In the genomic region with DNA sequence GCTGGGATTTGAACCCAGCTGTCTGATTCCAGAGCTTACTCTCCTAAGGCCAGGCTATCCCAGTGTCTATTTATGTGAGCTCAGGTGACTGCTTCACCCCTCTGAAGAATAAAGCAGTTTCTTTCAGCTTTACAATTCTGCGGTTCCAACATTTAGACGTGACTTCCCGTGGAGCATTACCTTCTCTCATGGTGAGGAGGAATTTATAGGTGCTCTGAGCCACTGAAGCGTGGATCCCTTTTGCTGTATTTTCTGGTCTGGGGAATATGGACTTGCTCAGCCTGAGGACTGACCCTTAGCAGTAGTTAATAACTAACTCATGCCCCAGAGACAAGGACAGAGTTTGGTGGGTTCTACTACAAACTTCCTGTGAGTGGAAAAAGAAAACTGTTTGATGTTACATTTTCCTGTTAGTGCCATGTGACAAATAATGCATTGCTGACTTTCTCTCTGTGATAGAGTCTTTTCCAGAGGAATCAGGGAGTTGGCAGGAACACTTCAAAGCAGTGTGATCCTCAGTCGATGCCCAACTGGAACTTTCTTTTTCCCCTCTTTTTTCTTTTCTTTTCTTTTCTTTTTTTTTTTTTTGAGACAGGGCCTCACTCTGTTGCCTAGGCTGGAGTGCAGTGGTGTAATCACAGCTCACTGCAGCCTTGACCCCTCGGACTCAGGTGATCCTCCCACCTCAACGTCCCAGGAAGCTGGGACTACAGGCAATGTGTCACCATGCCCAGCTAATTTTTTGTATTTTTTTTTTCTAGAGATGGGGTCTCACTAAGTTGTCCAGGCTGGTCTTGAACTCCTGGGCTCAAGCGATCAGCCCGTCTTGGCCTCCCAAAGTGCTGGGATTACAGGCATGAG, we compare ENCODE assay signal across 18 cellular contexts. TPM values are rescaled to one million over a fixed set of nuclear protein-coding genes. Genes with fewer than 3 reads are reported as not detected.
DNase-seq lines count a peak whose midpoint lies in the region; ATAC-seq and TF ChIP-seq lines count a peak whose summit lies in the region.
"Had no signal": no experiment of that assay in that cellular context is flagged by ENCODE, and none has a peak within 500 bp of the region (broad histone marks: within the 10 kb centered on the region; RNA-seq: fewer than 3 reads in every experiment).

No MANE protein-coding gene starts in this region.

- TF ChIP-seq POLR2A in spleen (IDR thresholded peaks at IDR 0.05): no peak

- peaks cover 57% of the 10 kb centered on the region for H3K36me3 Mint-ChIP-seq in activated CD8-positive, alpha-beta T cell treated with anti-CD3 and anti-CD28 coated beads, Interleukin-2, amount 10 ng/mL, durations not matched to agents 7 days and 5 days (ENCODE audit: low read depth)
- peaks cover 29% of the 10 kb centered on the region for H3K36me3 Mint-ChIP-seq in activated CD8-positive, alpha-beta T cell treated with anti-CD3 and anti-CD28 coated beads for 36 hours (ENCODE audit: low read depth)

- H2AFZ ChIP-seq in Loucy (ENCODE audit: low read length): no peak overlapping the region

- 83 to 85% (median 84%) methylated on average over 9 of the region's 9 CpGs for WGBS in spleen, 5 donors

- no peak overlapping the region for H3K27ac Mint-ChIP-seq in activated CD8-positive, alpha-beta T cell treated with anti-CD3 and anti-CD28 coated beads, Interleukin-2, amount 10 ng/mL, durations not matched to agents 7 days and 5 days
- H3K27ac Mint-ChIP-seq in activated CD8-positive, alpha-beta T cell treated with anti-CD3 and anti-CD28 coated beads for 36 hours: no peak overlapping the region
- H3K27ac Mint-ChIP-seq: activated naive CD4-positive, alpha-beta T cell treated with anti-CD3 and anti-CD28 coated beads, Interleukin-2, amount 10 ng/mL, durations not matched to agents 7 days and 5 days had no signal

- CTCF ChIA-PET in activated CD8-positive, alpha-beta T cell treated with anti-CD3 and anti-CD28 coated beads, Interleukin-2, amount 10 ng/mL, durations not matched to agents 7 days and 5 days (lab: Charles Lee): interaction anchor here (1.8 to 3.3 kb wide), 2 partner anchors 22 to 27 kb away, joined by 10 to 13 read pairs; a partner anchor contains a TSS
- CTCF ChIA-PET in activated CD8-positive, alpha-beta T cell treated with anti-CD3 and anti-CD28 coated beads for 36 hours (lab: Charles Lee): interaction anchor here (1.1 to 2.3 kb wide), 3 partner anchors 22 to 27 kb away, joined by 3 to 16 read pairs (median 4); a partner anchor contains a TSS

- POLR2A ChIA-PET in activated CD8-positive, alpha-beta T cell treated with anti-CD3 and anti-CD28 coated beads, Interleukin-2, amount 10 ng/mL, durations not matched to agents 7 days and 5 days (lab: Charles Lee): no interaction called here
- POLR2A ChIA-PET in activated CD8-positive, alpha-beta T cell treated with anti-CD3 and anti-CD28 coated beads for 36 hours (lab: Charles Lee): interaction anchor here (1.1 kb wide), 2 partner anchors 16 to 22 kb away, joined by 4 to 5 read pairs; a partner anchor contains a TSS

- intact Hi-C loops in activated CD8-positive, alpha-beta T cell treated with anti-CD3 and anti-CD28 coated beads for 36 hours (cut with micrococcal nuclease): no loop called here
- intact Hi-C loops in spleen (cut with DNase I; ENCODE audit: low total_unique reads): no loop called here

- H3K4me2 ChIP-seq in Loucy (ENCODE audit: low read depth, low read length, poor library complexity, severe bottlenecking): peak overlapping the region; percentile 55

- peak overlapping the region; percentile 45 for H3K9ac ChIP-seq in Loucy (ENCODE audit: low read depth, low read length, poor library complexity, severe bottlenecking)

- no peaks in the 10 kb centered on the region for H4K20me1 ChIP-seq in Loucy (ENCODE audit: insufficient read depth, low read length, poor library complexity, severe bottlenecking)

- H3K9me2 ChIP-seq in Loucy (replicated peaks; ENCODE audit: low read depth, low read length): no peaks in the 10 kb centered on the region

- peaks cover 22% of the 10 kb centered on the region for H3K4me1 ChIP-seq in Loucy (ENCODE audit: insufficient read depth, low read length, poor library complexity, severe bottlenecking)
- H3K4me1 ChIP-seq in spleen: peaks cover 3 to 51% (median 29%) of the 10 kb centered on the region in 6 donors
- H3K4me1 ChIP-seq: esophagus squamous epithelium had no signal

- H3K79me2 ChIP-seq in Loucy (ENCODE audit: insufficient read depth, low read length): peaks cover 12% of the 10 kb centered on the region

- no peak overlapping the region for H3K4me3 Mint-ChIP-seq in activated CD8-positive, alpha-beta T cell treated with anti-CD3 and anti-CD28 coated beads, Interleukin-2, amount 10 ng/mL, durations not matched to agents 7 days and 5 days
- H3K4me3 Mint-ChIP-seq in activated CD8-positive, alpha-beta T cell treated with anti-CD3 and anti-CD28 coated beads for 36 hours: no peak overlapping the region
- H3K4me3 Mint-ChIP-seq: activated naive CD4-positive, alpha-beta T cell treated with anti-CD3 and anti-CD28 coated beads, Interleukin-2, amount 10 ng/mL, durations not matched to agents 7 days and 5 days; CD14-positive monocyte had no signal

- H3K27ac ChIP-seq in spleen: peak overlapping the region in 5 of 8 donors; percentile 5 to 52 (median 34)
- H3K27ac ChIP-seq: esophagus squamous epithelium, heart left ventricle had no signal

- no peaks in the 10 kb centered on the region for H3K27me3 Mint-ChIP-seq in activated CD8-positive, alpha-beta T cell treated with anti-CD3 and anti-CD28 coated beads, Interleukin-2, amount 10 ng/mL, durations not matched to agents 7 days and 5 days (ENCODE audit: low read depth)
- H3K27me3 Mint-ChIP-seq in activated CD8-positive, alpha-beta T cell treated with anti-CD3 and anti-CD28 coated beads for 36 hours: no peaks in the 10 kb centered on the region
- H3K27me3 Mint-ChIP-seq: activated naive CD4-positive, alpha-beta T cell treated with anti-CD3 and anti-CD28 coated beads, Interleukin-2, amount 10 ng/mL, durations not matched to agents 7 days and 5 days had no signal

- H3F3A ChIP-seq in Loucy (ENCODE audit: low read depth): no peaks in the 10 kb centered on the region

- peak overlapping the region; percentile 45 for H3K4me3 ChIP-seq in Loucy (ENCODE audit: low read length, poor library complexity, severe bottlenecking)
- no peak overlapping the region for H3K4me3 ChIP-seq in spleen
- H3K4me3 ChIP-seq: esophagus squamous epithelium, heart left ventricle had no signal

- H3K9me3 ChIP-seq in Loucy (ENCODE audit: insufficient read depth, low read depth, low read length) (no peaks in the 10 kb centered on the region), spleen (no peaks in the 10 kb centered on the region)
- H3K9me3 ChIP-seq: esophagus squamous epithelium, heart left ventricle had no signal

- peaks cover 30% of the 10 kb centered on the region for H3K4me1 Mint-ChIP-seq in activated CD8-positive, alpha-beta T cell treated with anti-CD3 and anti-CD28 coated beads, Interleukin-2, amount 10 ng/mL, durations not matched to agents 7 days and 5 days (ENCODE audit: low read depth)
- H3K4me1 Mint-ChIP-seq in activated CD8-positive, alpha-beta T cell treated with anti-CD3 and anti-CD28 coated beads for 36 hours (ENCODE audit: low read depth): peaks cover 31% of the 10 kb centered on the region

- H3K36me3 ChIP-seq in Loucy (ENCODE audit: insufficient read depth, low read length) (peaks cover 58% of the 10 kb centered on the region; the same call in 1 of the 2 replicates), spleen (peaks cover 0 to 87% (median 31%) of the 10 kb centered on the region in 6 donors)

- TF ChIP-seq CTCF in activated CD8-positive, alpha-beta T cell treated with anti-CD3 and anti-CD28 coated beads for 36 hours (IDR thresholded peaks at IDR 0.05): no peak
- TF ChIP-seq CTCF in Loucy (conservative IDR thresholded peaks at IDR 0.05; ENCODE audit: low read length): no peak
- no peak for TF ChIP-seq CTCF in spleen (IDR thresholded peaks at IDR 0.05 in 8 of 11, conservative IDR thresholded peaks at IDR 0.05 in 3 of 11)

- ATAC-seq in activated CD8-positive, alpha-beta T cell treated with anti-CD3 and anti-CD28 coated beads, Interleukin-2, amount 10 ng/mL, durations not matched to agents 7 days and 5 days: peak; percentile 50
- no peak for ATAC-seq in activated CD8-positive, alpha-beta T cell treated with anti-CD3 and anti-CD28 coated beads for 36 hours
- ATAC-seq in GM18502 (IDR thresholded peaks at IDR 0.05; ENCODE audit: poor library complexity, unreplicated experiment) (no peak), esophagus mucosa (no peak)

- DNase-seq in activated CD8-positive, alpha-beta T cell treated with anti-CD3 and anti-CD28 coated beads, Interleukin-2, amount 10 ng/mL, durations not matched to agents 7 days and 5 days: no peak
- DNase-seq in activated CD8-positive, alpha-beta T cell treated with anti-CD3 and anti-CD28 coated beads for 36 hours: no peak
- DNase-seq in kidney glomerular epithelial cell (lab: John Stamatoyannopoulos, UW) (peak; percentile 61), spleen (no peak), NCI-H774 (lab: John Stamatoyannopoulos, UW) (no peak)
- DNase-seq: activated CD4-positive, alpha-beta T cell treated with anti-CD3 and anti-CD28 coated beads for 48 hours; activated naive CD4-positive, alpha-beta T cell treated with anti-CD3 and anti-CD28 coated beads, Interleukin-2, amount 10 ng/mL, durations not matched to agents 7 days and 5 days; esophagus squamous epithelium; heart left ventricle; MM.1S; NCI-H187 treated with DMSO at 0.1 percent for 48 hours; NCI-H510A treated with DMSO at 0.1 percent for 48 hours; T1000; trophoblast cell had no signal

- H3K27me3 ChIP-seq in Loucy (ENCODE audit: insufficient read depth, low read length, poor library complexity, severe bottlenecking): no peaks in the 10 kb centered on the region
- H3K27me3 ChIP-seq in spleen (replicated peaks in 1 of 7): no peaks in the 10 kb centered on the region
- H3K27me3 ChIP-seq: esophagus squamous epithelium, heart left ventricle had no signal

- H3K9me3 Mint-ChIP-seq in activated CD8-positive, alpha-beta T cell treated with anti-CD3 and anti-CD28 coated beads, Interleukin-2, amount 10 ng/mL, durations not matched to agents 7 days and 5 days (ENCODE audit: insufficient read depth): no peaks in the 10 kb centered on the region
- H3K9me3 Mint-ChIP-seq in activated CD8-positive, alpha-beta T cell treated with anti-CD3 and anti-CD28 coated beads for 36 hours: no peaks in the 10 kb centered on the region
- H3K9me3 Mint-ChIP-seq: activated naive CD4-positive, alpha-beta T cell treated with anti-CD3 and anti-CD28 coated beads, Interleukin-2, amount 10 ng/mL, durations not matched to agents 7 days and 5 days; CD14-positive monocyte had no signal

RNA-seq across cellular contexts. Expression of a gene that starts 21.9 kb away (rescaled TPM):
- total RNA-seq in activated CD8-positive, alpha-beta T cell treated with anti-CD3 and anti-CD28 coated beads, Interleukin-2, amount 10 ng/mL, durations not matched to agents 7 days and 5 days: 10 to 100 TPM; 40.7 to 42.8 TPM
- total RNA-seq in activated CD8-positive, alpha-beta T cell treated with anti-CD3 and anti-CD28 coated beads for 36 hours: 10 to 100 TPM; 18.3 to 22.6 TPM
- total RNA-seq in spleen (10 to 100 TPM; 42.5 to 75.6 (median 55.3) TPM), esophagus mucosa (11.2 TPM)
- 10 to 100 TPM in 2 of 3 donors, 1 to 10 TPM in 1; 5.6 to 13.3 (median 10.2) TPM for polyA plus RNA-seq in spleen

RNA-seq across cellular contexts. Expression of a gene that starts 55.5 kb away (rescaled TPM):
- total RNA-seq in activated CD8-positive, alpha-beta T cell treated with anti-CD3 and anti-CD28 coated beads, Interleukin-2, amount 10 ng/mL, durations not matched to agents 7 days and 5 days: 10 to 100 TPM; 62.7 to 63.2 TPM
- 10 to 100 TPM; 35.2 to 38.4 TPM for total RNA-seq in activated CD8-positive, alpha-beta T cell treated with anti-CD3 and anti-CD28 coated beads for 36 hours
- 100 to 1,000 TPM in 1 of 7 donors, 10 to 100 TPM in 6; 67.1 to 100 (median 91.8) TPM for total RNA-seq in spleen
- 10 to 100 TPM; 20.3 to 41.9 (median 29.3) TPM for polyA plus RNA-seq in spleen
- total RNA-seq in esophagus mucosa: 22.5 TPM
